Comparison of ENCODE assay signal across 8 cellular contexts in genomic region chr3:38117748-38118420, GRCh38. TPM values are rescaled to one million over a fixed set of nuclear protein-coding genes. Genes with fewer than 3 reads are reported as not detected.
DNase-seq lines count a peak whose midpoint lies in the region; ATAC-seq and TF ChIP-seq lines count a peak whose summit lies in the region.

No MANE protein-coding gene starts in this region.

- ATAC-seq in GM18520 (IDR thresholded peaks at IDR 0.05; ENCODE audit: unreplicated experiment) (peak; percentile 48), HG03095 (IDR thresholded peaks at IDR 0.05; ENCODE audit: unreplicated experiment) (peak; percentile 81), Panc1 (peak; percentile 70), gastroesophageal sphincter (peak; percentile 60)

- DNase-seq in AG10803 (ENCODE audit: low read depth): peak; percentile 59
- peak; percentile 59 for DNase-seq in Panc1 (ENCODE audit: low read depth, low spot score)
- peak; percentile 34 to 55 for DNase-seq in activated T-helper 1 cell treated with anti-CD3 and anti-CD28 coated beads, Interleukin-2, amount 50 U/mL, for 16 hours (ENCODE audit: low read depth in 1 of 2, low spot score in 1 of 2)
- peak; percentile 89 for DNase-seq in posterior vena cava (ENCODE audit: low spot score)
- no peak for DNase-seq in middle frontal gyrus (ENCODE audit: extremely low spot score, low spot score)

- no peaks in the 10 kb centered on the region for H3K9me3 ChIP-seq in Panc1 (ENCODE audit: control insufficient read depth, insufficient read depth, low read depth, low read length)
- no peaks in the 10 kb centered on the region for H3K9me3 ChIP-seq in gastroesophageal sphincter

- H3K27me3 ChIP-seq in Panc1 (ENCODE audit: control insufficient read depth, insufficient read depth, low read length) (no peaks in the 10 kb centered on the region), gastroesophageal sphincter (no peaks in the 10 kb centered on the region)

- no peaks in the 10 kb centered on the region for H3K4me1 ChIP-seq in Panc1 (ENCODE audit: control insufficient read depth, insufficient read depth, low read length)
- no peaks in the 10 kb centered on the region for H3K4me1 ChIP-seq in gastroesophageal sphincter

- TF ChIP-seq POLR2A in gastroesophageal sphincter (IDR thresholded peaks at IDR 0.05): no peak

- H3K4me3 ChIP-seq in AG10803 (ENCODE audit: low read length) (no peak overlapping the region), Panc1 (ENCODE audit: low read depth in 2 of 2, low read length in 2 of 2) (no peak overlapping the region), gastroesophageal sphincter (no peak overlapping the region)

- POLR2A ChIA-PET in Panc1 (lab: Charles Lee): no interaction called here

- WGBS in gastroesophageal sphincter (ENCODE audit: low coverage in 1 of 2), 2 donors: 51% methylated on average over 9 of the region's 11 CpGs; no CpG with 5 or more reads in 1 of the 2 donors

- in situ Hi-C loops in Panc1 (cut with HindIII; ENCODE audit: low pct_unique_long_range_greater_than_20kb, low sequenced_read_pairs): no loop called here

- BruUV-seq in Panc1 (replicated peaks; lab: Mats Ljungman, UMichigan): no TSS peak

- TF ChIP-seq CTCF in AG10803 (conservative IDR thresholded peaks at IDR 0.05; ENCODE audit: low read length) (peak; percentile 86), Panc1 (IDR thresholded peaks at IDR 0.05) (peak; percentile 76), gastroesophageal sphincter (IDR thresholded peaks at IDR 0.05) (peak in 3 of 4 experiments; percentile 66 to 73 (median 66))

- H3K36me3 ChIP-seq in Panc1 (ENCODE audit: control insufficient read depth, insufficient read depth, low read length) (no peaks in the 10 kb centered on the region), gastroesophageal sphincter (peaks cover 0 to 35% of the 10 kb centered on the region in 2 donors)

- CTCF ChIA-PET in Panc1 (lab: Charles Lee): interaction anchor here (0.5 to 0.7 kb wide), 3 partner anchors 39 to 227 kb away, joined by 3 to 10 read pairs (median 6); no protein-coding TSS in a partner anchor

- no peak for TF ChIP-seq EP300 in gastroesophageal sphincter (IDR thresholded peaks at IDR 0.05)

- intact Hi-C loops in Panc1 (cut with micrococcal nuclease; ENCODE audit: unreplicated experiment): no loop called here
- intact Hi-C loops in posterior vena cava (cut with DNase I): no loop called here

- H3K27ac ChIP-seq in Panc1 (ENCODE audit: low read length): no peak overlapping the region
- no peak overlapping the region for H3K27ac ChIP-seq in gastroesophageal sphincter

RNA-seq across cellular contexts. Expression of gene ACAA1, which starts 19.0 kb away (rescaled TPM):
- total RNA-seq in Panc1 (2021; ENCODE audit: unreplicated experiment) (52.0 TPM), gastroesophageal sphincter (10 to 100 TPM; 28.3 to 46.6 (median 41.2) TPM), posterior vena cava (10 to 100 TPM; 29.8 to 41.9 TPM)
- 69.2 TPM for polyA plus RNA-seq in Panc1 (2012; ENCODE audit: insufficient read length)

RNA-seq across cellular contexts. Expression of gene MYD88, which starts 20.6 kb away (rescaled TPM):
- total RNA-seq in Panc1 (2021; ENCODE audit: unreplicated experiment): 32.7 TPM
- polyA plus RNA-seq in Panc1 (2012; ENCODE audit: insufficient read length): 38.4 TPM
- 10 to 100 TPM; 18.5 to 36.8 (median 29.6) TPM for total RNA-seq in gastroesophageal sphincter
- total RNA-seq in posterior vena cava: 10 to 100 TPM; 24.7 to 26.3 TPM

RNA-seq across cellular contexts. Expression of gene OXSR1, which starts 47.5 kb away (rescaled TPM):
- total RNA-seq in Panc1 (2021; ENCODE audit: unreplicated experiment): 33.2 TPM
- polyA plus RNA-seq in Panc1 (2012; ENCODE audit: insufficient read length): 20.4 TPM
- total RNA-seq in gastroesophageal sphincter: 10 to 100 TPM; 29.5 to 41.0 (median 34.3) TPM
- 10 to 100 TPM; 30.4 to 52.3 TPM for total RNA-seq in posterior vena cava
